1 cellular context compared by ENCODE assay signal in the genomic region with DNA sequence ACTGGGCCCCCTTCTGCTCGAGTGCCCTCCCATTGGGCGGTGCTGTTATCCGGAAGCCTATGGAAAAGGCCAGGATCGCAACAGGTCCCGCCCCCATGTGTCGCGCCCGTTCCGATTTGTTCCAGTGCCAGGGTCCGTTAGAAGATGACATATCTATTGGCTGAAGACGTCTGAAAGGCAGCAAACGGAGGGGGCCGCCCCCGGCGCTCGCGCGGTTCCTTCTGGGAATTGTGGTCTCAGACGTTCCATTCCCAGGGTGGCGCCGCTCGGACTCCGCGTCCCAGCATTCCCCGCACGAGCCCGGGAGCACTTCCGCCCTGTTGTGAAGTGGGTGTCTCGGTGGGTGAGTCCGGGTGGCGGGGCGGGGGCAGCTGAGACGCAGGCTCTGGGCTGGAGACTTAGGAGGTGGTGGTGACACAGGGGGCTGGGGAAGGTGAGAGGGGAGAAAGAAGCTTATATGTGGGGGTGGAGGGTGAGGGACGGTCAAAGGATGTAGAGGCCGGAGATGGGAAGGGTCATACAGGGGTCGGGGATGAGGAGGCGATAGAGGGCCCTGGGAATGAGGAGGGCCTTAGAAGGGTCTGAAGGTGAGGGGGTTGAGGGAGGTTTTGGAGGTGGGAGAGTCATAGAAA.
TF ChIP-seq lines count a peak whose summit lies in the region.

A gene (plus strand): TSS at position 297 of the 632 bp plus-strand sequence. CDS start 6,644 bp downstream, outside the sequence.

TF ChIP-seq in WTC11, 78 proteins besides CTCF, POLR2A, EP300 and RAD21 (continued from another document):
- TF ChIP-seq NFYB (CRISPR knock-in tag; conservative IDR thresholded peaks at IDR 0.05; ENCODE audit: low read depth) (peak; percentile 91), GABPB1 (CRISPR knock-in tag; IDR thresholded peaks at IDR 0.05) (peak; percentile 43; the same call in 1 of the 2 replicates), IRF2 (CRISPR knock-in tag; IDR thresholded peaks at IDR 0.05; ENCODE audit: borderline replicate concordance, low read depth) (no peak), CREB1 (CRISPR knock-in tag; IDR thresholded peaks at IDR 0.05) (no peak), NFATC4 (CRISPR knock-in tag; IDR thresholded peaks at IDR 0.05) (no peak)
- TF ChIP-seq, protein P1, sequence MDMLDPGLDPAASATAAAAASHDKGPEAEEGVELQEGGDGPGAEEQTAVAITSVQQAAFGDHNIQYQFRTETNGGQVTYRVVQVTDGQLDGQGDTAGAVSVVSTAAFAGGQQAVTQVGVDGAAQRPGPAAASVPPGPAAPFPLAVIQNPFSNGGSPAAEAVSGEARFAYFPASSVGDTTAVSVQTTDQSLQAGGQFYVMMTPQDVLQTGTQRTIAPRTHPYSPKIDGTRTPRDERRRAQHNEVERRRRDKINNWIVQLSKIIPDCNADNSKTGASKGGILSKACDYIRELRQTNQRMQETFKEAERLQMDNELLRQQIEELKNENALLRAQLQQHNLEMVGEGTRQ (CRISPR knock-in tag; IDR thresholded peaks at IDR 0.05) = 0 out of 2 replicates have a peak, but pooled peaks have one; percentile 4
